In the genomic region with DNA sequence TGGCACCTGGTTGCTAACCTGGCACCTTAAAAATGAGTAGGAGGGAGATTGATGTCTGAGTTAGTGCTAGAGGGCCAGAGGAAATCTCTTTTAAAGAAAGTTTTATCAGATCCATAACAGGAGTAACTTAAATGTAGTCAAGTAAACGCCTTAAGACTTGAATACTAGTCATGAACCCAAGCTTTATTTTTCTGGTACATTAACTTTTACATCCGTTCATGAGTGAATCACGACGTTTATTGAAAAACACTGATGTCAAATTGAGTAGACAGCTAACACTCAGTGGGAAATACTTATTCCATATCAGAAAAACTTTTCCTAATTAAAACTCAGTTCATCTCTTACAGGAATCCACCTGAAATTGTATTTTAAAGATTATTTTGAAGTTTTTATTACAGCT, we compare ENCODE assay signal across 26 cellular contexts. TPM values are rescaled to one million over a fixed set of nuclear protein-coding genes. Genes with fewer than 3 reads are reported as not detected.
"Had no signal": no experiment of that assay in that cellular context is flagged by ENCODE, and none has a peak within 500 bp of the region (broad histone marks: within the 10 kb centered on the region; RNA-seq: fewer than 3 reads in every experiment).

No MANE protein-coding gene starts in this region.

- H3K36me3 Mint-ChIP-seq: activated naive CD8-positive, alpha-beta T cell; naive B cell; stimulated activated effector memory CD8-positive, alpha-beta T cell treated with anti-CD3 and anti-CD28 coated beads, Interleukin-12 subunit alpha, Interleukin-12 subunit beta, amount 100 ng/mL, for 72 hours had no signal

- H3K4me3 Mint-ChIP-seq: activated naive CD8-positive, alpha-beta T cell; activated T-cell treated with anti-CD3 and anti-CD28 coated beads, Interleukin-2, amount 50 U/mL, for 24 hours; activated T-helper 17 cell treated with anti-CD3 and anti-CD28 coated beads, Interleukin-2, amount 50 U/mL, for 72 hours; naive B cell; neural crest cell; stimulated activated effector memory CD8-positive, alpha-beta T cell treated with anti-CD3 and anti-CD28 coated beads, Interleukin-12 subunit alpha, Interleukin-12 subunit beta, amount 100 ng/mL, for 72 hours; stimulated activated naive CD8-positive, alpha-beta T cell treated with anti-CD3 and anti-CD28 coated beads, Interleukin-15, amount 100 ng/mL, for 72 hours; T-helper 2 cell treated with Interferon-gamma antibody and Interleukin-4, amounts not matched to agents 5 μg/mL and 100 μg/mL, for 36 hours had no signal

- H3K27me3 ChIP-seq: adrenal gland, ascending aorta, brain microvascular endothelial cell, tibial artery, uterus had no signal

- H3K27ac Mint-ChIP-seq: activated naive CD8-positive, alpha-beta T cell; activated T-cell treated with anti-CD3 and anti-CD28 coated beads, Interleukin-2, amount 50 U/mL, for 24 hours; activated T-helper 17 cell treated with anti-CD3 and anti-CD28 coated beads, Interleukin-2, amount 50 U/mL, for 72 hours; naive B cell; stimulated activated effector memory CD8-positive, alpha-beta T cell treated with anti-CD3 and anti-CD28 coated beads, Interleukin-12 subunit alpha, Interleukin-12 subunit beta, amount 100 ng/mL, for 72 hours; stimulated activated naive CD8-positive, alpha-beta T cell treated with anti-CD3 and anti-CD28 coated beads, Interleukin-15, amount 100 ng/mL, for 72 hours; T-helper 2 cell treated with Interferon-gamma antibody and Interleukin-4, amounts not matched to agents 5 μg/mL and 100 μg/mL, for 36 hours had no signal

- H3K4me1 Mint-ChIP-seq: activated T-helper 17 cell treated with anti-CD3 and anti-CD28 coated beads, Interleukin-2, amount 50 U/mL, for 72 hours; stimulated activated effector memory CD8-positive, alpha-beta T cell treated with anti-CD3 and anti-CD28 coated beads, Interleukin-12 subunit alpha, Interleukin-12 subunit beta, amount 100 ng/mL, for 72 hours; stimulated activated naive CD8-positive, alpha-beta T cell treated with anti-CD3 and anti-CD28 coated beads, Interleukin-15, amount 100 ng/mL, for 72 hours had no signal

- H3K4me3 ChIP-seq: adrenal gland, ascending aorta, lower lobe of right lung, tibial artery, uterus had no signal

- ATAC-seq: activated T-helper 17 cell treated with anti-CD3 and anti-CD28 coated beads, Interleukin-2, amount 50 U/mL, for 72 hours; esophagus mucosa; sciatic nerve; stimulated activated effector memory CD8-positive, alpha-beta T cell treated with anti-CD3 and anti-CD28 coated beads, Interleukin-12 subunit alpha, Interleukin-12 subunit beta, amount 100 ng/mL, for 72 hours; stimulated activated naive CD8-positive, alpha-beta T cell treated with anti-CD3 and anti-CD28 coated beads, Interleukin-15, amount 100 ng/mL, for 72 hours had no signal

- H3K9me3 Mint-ChIP-seq: activated T-cell treated with anti-CD3 and anti-CD28 coated beads, Interleukin-2, amount 50 U/mL, for 24 hours; activated T-helper 17 cell treated with anti-CD3 and anti-CD28 coated beads, Interleukin-2, amount 50 U/mL, for 72 hours; neural crest cell; stimulated activated effector memory CD8-positive, alpha-beta T cell treated with anti-CD3 and anti-CD28 coated beads, Interleukin-12 subunit alpha, Interleukin-12 subunit beta, amount 100 ng/mL, for 72 hours; stimulated activated naive CD8-positive, alpha-beta T cell treated with anti-CD3 and anti-CD28 coated beads, Interleukin-15, amount 100 ng/mL, for 72 hours; T-helper 2 cell treated with Interferon-gamma antibody and Interleukin-4, amounts not matched to agents 5 μg/mL and 100 μg/mL, for 36 hours had no signal

- H3K9me3 ChIP-seq: adrenal gland, ascending aorta, lower lobe of right lung, tibial artery, uterus had no signal

- H3K27ac ChIP-seq: adrenal gland, ascending aorta, brain microvascular endothelial cell, lower lobe of right lung, tibial artery, uterus, WERI-Rb-1 had no signal

- H3K36me3 ChIP-seq: adrenal gland, ascending aorta, brain microvascular endothelial cell, lower lobe of right lung, tibial artery, uterus, WERI-Rb-1 had no signal

- H3K4me1 ChIP-seq: adrenal gland, ascending aorta, lower lobe of right lung, tibial artery, uterus had no signal

- DNase-seq: activated CD4-positive, alpha-beta T cell treated with anti-CD3 and anti-CD28 coated beads, Interleukin-2, amount 50 U/mL, for 1 hour; activated CD4-positive, CD25-positive, alpha-beta regulatory T cell treated with anti-CD3 and anti-CD28 coated beads, Interleukin-2, amount 50 U/mL, for 72 hours; activated T-cell treated with anti-CD3 and anti-CD28 coated beads, Interleukin-2, amount 50 U/mL, for 24 hours; adrenal gland; brain microvascular endothelial cell; caudate nucleus; dermis blood vessel endothelial cell; effector CD8-positive, alpha-beta T cell; hypothalamus; left colon; lower lobe of right lung; naive B cell; occipital lobe; stimulated activated CD4-positive, alpha-beta T cell treated with anti-CD3 and anti-CD28 coated beads, Interleukin-2, amount 100 ng/mL, for 24 hours; stimulated activated naive CD8-positive, alpha-beta T cell treated with anti-CD3 and anti-CD28 coated beads, Interleukin-15, amount 100 ng/mL, for 72 hours; tibial artery; uterus; WERI-Rb-1 had no signal

RNA-seq across cellular contexts. Expression of gene LAMB1, which starts 6.9 kb away (rescaled TPM):
- total RNA-seq: activated T-helper 17 cell treated with anti-CD3 and anti-CD28 coated beads, Interleukin-2, amount 50 U/mL, for 72 hours had no signal
